ENCODE assay signal across 1 cellular context in the genomic region with DNA sequence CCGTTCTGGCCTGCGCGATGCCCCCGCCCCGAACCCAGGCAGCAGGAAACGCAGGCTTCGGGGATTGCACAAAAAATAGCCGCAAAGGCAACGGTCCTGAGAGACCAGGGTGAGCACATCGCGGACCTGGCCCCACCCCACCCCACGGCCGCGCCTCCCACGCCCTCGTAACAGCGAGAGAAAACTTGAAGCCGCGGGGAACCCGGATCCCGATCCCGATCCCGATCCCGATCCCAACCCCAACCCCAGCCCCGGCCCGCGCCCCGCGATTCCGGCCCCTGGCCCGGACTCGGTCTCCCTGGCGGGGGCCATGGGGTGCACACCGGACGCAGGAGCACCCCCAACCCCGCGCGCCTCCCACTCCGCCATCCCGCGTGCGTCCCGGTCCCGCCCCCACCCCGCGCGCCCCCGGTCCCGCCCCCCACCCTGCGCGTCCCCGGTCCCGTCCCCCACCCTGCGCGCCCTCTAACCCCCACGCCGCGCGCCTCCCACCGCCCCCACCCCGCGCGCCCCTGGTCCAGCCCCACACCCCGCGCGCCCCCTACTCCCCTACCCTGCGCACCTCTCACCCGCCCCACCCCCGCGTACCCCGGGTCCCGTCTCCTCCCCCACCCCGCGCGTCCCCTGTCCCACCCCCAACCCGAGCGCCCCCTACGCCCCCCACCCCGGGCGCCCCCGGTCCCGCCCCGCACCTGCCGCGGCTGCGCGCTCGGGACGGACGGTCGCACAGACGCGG.
TF ChIP-seq lines count a peak whose summit lies in the region.

No MANE protein-coding gene starts in this region.

TF ChIP-seq in K562, 482 proteins besides CTCF, POLR2A, EP300 and RAD21 (continued from another document):
- TF ChIP-seq, protein P1, sequence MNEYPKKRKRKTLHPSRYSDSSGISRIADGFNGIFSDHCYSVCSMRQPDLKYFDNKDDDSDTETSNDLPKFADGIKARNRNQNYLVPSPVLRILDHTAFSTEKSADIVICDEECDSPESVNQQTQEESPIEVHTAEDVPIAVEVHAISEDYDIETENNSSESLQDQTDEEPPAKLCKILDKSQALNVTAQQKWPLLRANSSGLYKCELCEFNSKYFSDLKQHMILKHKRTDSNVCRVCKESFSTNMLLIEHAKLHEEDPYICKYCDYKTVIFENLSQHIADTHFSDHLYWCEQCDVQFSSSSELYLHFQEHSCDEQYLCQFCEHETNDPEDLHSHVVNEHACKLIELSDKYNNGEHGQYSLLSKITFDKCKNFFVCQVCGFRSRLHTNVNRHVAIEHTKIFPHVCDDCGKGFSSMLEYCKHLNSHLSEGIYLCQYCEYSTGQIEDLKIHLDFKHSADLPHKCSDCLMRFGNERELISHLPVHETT (CRISPR knock-in tag; conservative IDR thresholded peaks at IDR 0.05 in 1 of 2, IDR thresholded peaks at IDR 0.05 in 1 of 2), result 0 out of 4 replicates have a peak, but pooled peaks of 1 of the 2 experiments have one; percentile 30
- TF ChIP-seq SMARCB1 (IDR thresholded peaks at IDR 0.05; ENCODE audit: insufficient read length, low read depth) (no peak), CXXC5 (CRISPR knock-in tag; IDR thresholded peaks at IDR 0.05) (peak; percentile 36), ZNF589 (CRISPR knock-in tag; IDR thresholded peaks at IDR 0.05; ENCODE audit: low read depth) (no peak), ZNF584 (CRISPR knock-in tag; IDR thresholded peaks at IDR 0.05; ENCODE audit: low read depth) (no peak), JUN (IDR thresholded peaks at IDR 0.05; ENCODE audit: borderline replicate concordance, low read depth, low read length) (no peak), JUN (CRISPR knock-in tag; IDR thresholded peaks at IDR 0.05; ENCODE audit: borderline replicate concordance) (0 out of 2 replicates have a peak, but pooled peaks have one; percentile 37), NR2F6 (CRISPR knock-in tag; IDR thresholded peaks at IDR 0.05) (no peak), VEZF1 (CRISPR knock-in tag; IDR thresholded peaks at IDR 0.05) (peak; percentile 69), ZBTB7A (IDR thresholded peaks at IDR 0.05; ENCODE audit: borderline replicate concordance, control insufficient read depth, low read depth, low read length) (0 out of 2 replicates have a peak, but pooled peaks have one; percentile 36), NFXL1 (CRISPR knock-in tag; IDR thresholded peaks at IDR 0.05) (no peak), MAZ (CRISPR knock-in tag; conservative IDR thresholded peaks at IDR 0.05 in 1 of 2, IDR thresholded peaks at IDR 0.05 in 1 of 2) (0 out of 4 replicates have a peak, but pooled peaks of 1 of the 2 experiments have one; percentile 15), HNRNPLL (IDR thresholded peaks at IDR 0.05; ENCODE audit: low read depth, low read length, poor library complexity, severe bottlenecking) (peak; percentile 26), SIN3A (IDR thresholded peaks at IDR 0.05; ENCODE audit: borderline replicate concordance in 2 of 2, control insufficient read depth in 1 of 2, low read depth in 2 of 2, low read length in 2 of 2) (peak in 1 of 2 experiments; percentile 58; a peak in 1 of 4 replicates), NFYB (IDR thresholded peaks at IDR 0.05; ENCODE audit: extremely low read depth, insufficient read length) (no peak), CREB1 (IDR thresholded peaks at IDR 0.05) (0 out of 2 replicates have a peak, but pooled peaks have one; percentile 20), CREB1 (CRISPR knock-in tag; IDR thresholded peaks at IDR 0.05) (no peak)
- TF ChIP-seq, protein P2, sequence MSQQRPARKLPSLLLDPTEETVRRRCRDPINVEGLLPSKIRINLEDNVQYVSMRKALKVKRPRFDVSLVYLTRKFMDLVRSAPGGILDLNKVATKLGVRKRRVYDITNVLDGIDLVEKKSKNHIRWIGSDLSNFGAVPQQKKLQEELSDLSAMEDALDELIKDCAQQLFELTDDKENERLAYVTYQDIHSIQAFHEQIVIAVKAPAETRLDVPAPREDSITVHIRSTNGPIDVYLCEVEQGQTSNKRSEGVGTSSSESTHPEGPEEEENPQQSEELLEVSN (IDR thresholded peaks at IDR 0.05; ENCODE audit: borderline replicate concordance in 1 of 2, extremely low read depth in 1 of 2, insufficient read depth in 1 of 2, insufficient read length in 1 of 2, low read depth in 1 of 2, low read length in 1 of 2, poor library complexity in 1 of 2, severe bottlenecking in 1 of 2), result peak in 1 of 2 experiments; percentile 40
